Comparison of ENCODE assay signal across 15 cellular contexts in genomic region chr1:89962024-89962741, GRCh38. TPM values are rescaled to one million over a fixed set of nuclear protein-coding genes. Genes with fewer than 3 reads are reported as not detected.
DNase-seq lines count a peak whose midpoint lies in the region; ATAC-seq and TF ChIP-seq lines count a peak whose summit lies in the region.
"Had no signal": no experiment of that assay in that cellular context is flagged by ENCODE, and none has a peak within 500 bp of the region (broad histone marks: within the 10 kb centered on the region; RNA-seq: fewer than 3 reads in every experiment).

No MANE protein-coding gene starts in this region.

- peak overlapping the region; percentile 46 for H3K56ac ChIP-seq in IMR-90 (ENCODE audit: extremely low read depth, insufficient read depth, low read length)

- peak overlapping the region; percentile 44; the same call in 1 of the 2 replicates for H4K91ac ChIP-seq in IMR-90 (ENCODE audit: insufficient read depth, low read depth, low read length)

- ATAC-seq in IMR-90 (ENCODE audit: low read depth), result peak; percentile 65
- no peak for ATAC-seq in GM19328 (IDR thresholded peaks at IDR 0.05; ENCODE audit: unreplicated experiment)
- no peak for ATAC-seq in HG03354 (IDR thresholded peaks at IDR 0.05; ENCODE audit: poor library complexity, severe bottlenecking, unreplicated experiment)

- BruUV-seq in IMR-90 (replicated peaks; lab: Mats Ljungman, UMichigan), result no TSS peak

- peak overlapping the region; percentile 79 for H2AFZ ChIP-seq in IMR-90 (replicated peaks; ENCODE audit: low read length, poor library complexity)

- CTCF ChIA-PET in IMR-90 (lab: Yijun Ruan, JAX), result interaction anchor here (0.6 to 1.1 kb wide), 2 partner anchors 119 to 330 kb away, joined by 3 read pairs; no protein-coding TSS in a partner anchor

- intact Hi-C loops in IMR-90 (cut with micrococcal nuclease), result no loop called here

- in situ Hi-C loops in IMR-90 (cut with MboI; ENCODE audit: low sequenced_read_pairs), result no loop called here

- H2BK20ac ChIP-seq in IMR-90 (ENCODE audit: low read depth, low read length), result peak overlapping the region; percentile 34; the same call in 1 of the 2 replicates

- H2BK5ac ChIP-seq in IMR-90 (ENCODE audit: low read depth, low read length, poor library complexity, severe bottlenecking), result peak overlapping the region; percentile 53

- dilution Hi-C loops in IMR-90 (cut with HindIII; ENCODE audit: low sequenced_read_pairs, unreplicated experiment), result no loop called here

- 73% methylated on average over 3 of the region's 6 CpGs; no CpG with 5 or more reads in 1 of the 2 experiments for WGBS in IMR-90 (ENCODE audit: extremely low coverage in 2 of 2, insufficient read length in 1 of 2), 2 experiments

- peaks cover 4% of the 10 kb centered on the region for H3K4me1 ChIP-seq in IMR-90 (ENCODE audit: control insufficient read depth, insufficient read depth, low read length)
- H3K4me1 ChIP-seq: testis had no signal

- TF ChIP-seq POLR2A in IMR-90 (IDR thresholded peaks at IDR 0.05; ENCODE audit: low read depth, low read length), result no peak

- no peak for TF ChIP-seq CTCF in IMR-90 (conservative IDR thresholded peaks at IDR 0.05; ENCODE audit: low read depth, low read length)
- TF ChIP-seq CTCF in cardiac fibroblast (IDR thresholded peaks at IDR 0.05; ENCODE audit: low read depth, low read length), result no peak

- 0 out of 4 replicates have a peak, but pooled peaks cover 0 to 5% of the 10 kb centered on the region in 2 experiments for H3K79me1 ChIP-seq in IMR-90 (ENCODE audit: low read depth in 1 of 2, low read length in 2 of 2)

- peak overlapping the region; percentile 81 for H2AK5ac ChIP-seq in IMR-90 (ENCODE audit: low read depth, low read length)

- peak overlapping the region; percentile 29; the same call in 1 of the 2 replicates for H3K4me2 ChIP-seq in IMR-90 (ENCODE audit: low read depth, low read length)
- H3K4me2 ChIP-seq: KMS-11 had no signal

- H2AK9ac ChIP-seq in IMR-90 (replicated peaks; ENCODE audit: low read depth, low read length, poor library complexity), result peak overlapping the region; percentile 90

- peaks cover 5% of the 10 kb centered on the region for H3K9me1 ChIP-seq in IMR-90 (ENCODE audit: insufficient read depth, low read length)

- no peak overlapping the region for H3K9ac ChIP-seq in IMR-90 (ENCODE audit: low read depth, low read length)
- H3K9ac ChIP-seq: KMS-11 had no signal

- H3K18ac ChIP-seq in IMR-90 (ENCODE audit: low read depth, low read length), result 0 out of 2 replicates have a peak overlapping the region, but pooled peaks have one; percentile 1

- H4K8ac ChIP-seq in IMR-90 (ENCODE audit: low read depth in 2 of 2, low read length in 2 of 2), result peak overlapping the region in 1 of 2 experiments; percentile 18; a peak in 1 of 4 replicates

- H3K23ac ChIP-seq in IMR-90 (ENCODE audit: low read depth, low read length), result peak overlapping the region; percentile 72; the same call in 1 of the 2 replicates

- TF ChIP-seq RAD21 in IMR-90 (IDR thresholded peaks at IDR 0.05; ENCODE audit: low read length), result no peak

- no peak overlapping the region for H4K5ac ChIP-seq in IMR-90 (ENCODE audit: low read depth, low read length)

- no peak overlapping the region for H2BK15ac ChIP-seq in IMR-90 (ENCODE audit: low read depth, low read length)

- H3K9me3 ChIP-seq in IMR-90 (ENCODE audit: control insufficient read depth, insufficient read depth, low read length), result peaks cover 2% of the 10 kb centered on the region; the same call in 1 of the 2 replicates
- H3K9me3 ChIP-seq: testis had no signal

- peak overlapping the region; percentile 77 for H3K4ac ChIP-seq in IMR-90 (ENCODE audit: low read depth, low read length)

- H3K27ac ChIP-seq in IMR-90 (ENCODE audit: insufficient read depth, low read length), result 0 out of 2 replicates have a peak overlapping the region, but pooled peaks have one; percentile 32
- H3K27ac ChIP-seq: epithelial cell of prostate, KMS-11, testis had no signal

- POLR2A ChIA-PET in IMR-90 (lab: Charles Lee; ENCODE audit: unreplicated experiment), result no interaction called here

- H4K20me1 ChIP-seq in IMR-90 (ENCODE audit: insufficient read depth, low read length), result 0 out of 2 replicates have a peak, but pooled peaks cover 5% of the 10 kb centered on the region

- no peaks in the 10 kb centered on the region for H3K27me3 ChIP-seq in IMR-90 (ENCODE audit: control insufficient read depth, insufficient read depth, low read length)
- H3K27me3 ChIP-seq: testis had no signal

- peak overlapping the region; percentile 62 for H2BK120ac ChIP-seq in IMR-90 (ENCODE audit: low read depth, low read length)

- H3K4me3 ChIP-seq in IMR-90 (ENCODE audit: insufficient read depth, low read depth, low read length), result no peak overlapping the region
- no peak overlapping the region for H3K4me3 ChIP-seq in cardiac fibroblast (replicated peaks in 1 of 2; ENCODE audit: low read depth in 2 of 2, low read length in 2 of 2)
- H3K4me3 ChIP-seq: testis had no signal

- no peaks in the 10 kb centered on the region for H3K36me3 ChIP-seq in IMR-90 (ENCODE audit: control insufficient read depth, insufficient read depth, low read length)

- DNase-seq in ELR (ENCODE audit: low read depth), result peak; percentile 55
- DNase-seq in IMR-90, result peak; percentile 68
- DNase-seq in cardiac fibroblast (ENCODE audit: low read depth in 2 of 2), result peak; percentile 44 to 68
- DNase-seq in myocyte (ENCODE audit: low read depth), result peak; percentile 68
- DNase-seq in NCI-H1694 (lab: John Stamatoyannopoulos, UW), result no peak
- DNase-seq in NCI-H345 treated with DMSO at 0.1 percent for 48 hours (lab: John Stamatoyannopoulos, UW; ENCODE audit: unreplicated experiment), result no peak
- DNase-seq: activated CD8-positive, alpha-beta memory T cell treated with anti-CD3 and anti-CD28 coated beads for 24 hours; activated gamma-delta T cell treated with Interleukin-2 at 50 U/mL for 16 hours; NCI-H1930; NCI-H748 treated with DMSO at 0.1 percent for 48 hours; testis had no signal

- H3K14ac ChIP-seq in IMR-90 (replicated peaks; ENCODE audit: low read depth, low read length), result peak overlapping the region; percentile 68

TF ChIP-seq in IMR-90, 13 proteins besides CTCF, POLR2A, EP300 and RAD21:
- no peak for TF ChIP-seq NFE2L2 (IDR thresholded peaks at IDR 0.05; ENCODE audit: low read depth, low read length)
- no peak for TF ChIP-seq RCOR1 (IDR thresholded peaks at IDR 0.05; ENCODE audit: insufficient replicate concordance, low read length)
- TF ChIP-seq RFX5 (IDR thresholded peaks at IDR 0.05; ENCODE audit: low read depth, low read length), result no peak
- TF ChIP-seq MAFK (IDR thresholded peaks at IDR 0.05; ENCODE audit: low read depth, low read length), result no peak
- no peak for TF ChIP-seq USF2 (IDR thresholded peaks at IDR 0.05; ENCODE audit: low read depth, low read length)
- no peak for TF ChIP-seq MAZ (IDR thresholded peaks at IDR 0.05; ENCODE audit: borderline replicate concordance, low read depth, low read length)
- TF ChIP-seq MXI1 (IDR thresholded peaks at IDR 0.05; ENCODE audit: borderline replicate concordance, low read depth, low read length), result no peak
- TF ChIP-seq BHLHE40 (IDR thresholded peaks at IDR 0.05; ENCODE audit: low read depth, low read length), result no peak
- TF ChIP-seq SMC3 (IDR thresholded peaks at IDR 0.05; ENCODE audit: low read depth, low read length), result no peak
- TF ChIP-seq ELK1 (IDR thresholded peaks at IDR 0.05; ENCODE audit: borderline replicate concordance, low read depth, low read length), result no peak
- no peak for TF ChIP-seq FOS (IDR thresholded peaks at IDR 0.05; ENCODE audit: low read depth, low read length)
- no peak for TF ChIP-seq CEBPB (IDR thresholded peaks at IDR 0.05; ENCODE audit: low read depth, low read length)
- TF ChIP-seq CHD1 (IDR thresholded peaks at IDR 0.05; ENCODE audit: low read depth, low read length), result no peak

RNA-seq across cellular contexts. Expression of gene ZNF326, which starts 32.7 kb away (rescaled TPM):
- total RNA-seq in IMR-90 (2012; rRNA removed), result 4.5 and 10.0 TPM in 2 replicates
- 13.1 and 17.0 TPM in 2 replicates for polyA plus RNA-seq in IMR-90 (2012; rRNA removed)
- 3.3 and 3.7 TPM in 2 replicates for polyA plus RNA-seq in IMR-90 (2012; cell fraction: cytosol; rRNA removed)
- polyA plus RNA-seq in IMR-90 (2012; cell fraction: nucleus; rRNA removed; ENCODE audit: low replicate concordance), result 8.9 and 23.9 TPM in 2 replicates
- 4.3 and 7.2 TPM in 2 replicates for total RNA-seq in myocyte
- polyA plus RNA-seq in myocyte (2012), result 9.5 TPM

Comparison
In these comparisons a context has a peak if more than half of its experiments do, and no peak if none do; other contexts are left out.
1. DNase-seq: peak in ELR (single experiment), IMR-90 (single experiment), cardiac fibroblast (2 of 2) and myocyte (single experiment); none in NCI-H1694 (single experiment) and NCI-H345 treated with DMSO at 0.1 percent for 48 hours (single experiment).